ENCODE assay signal across 15 cellular contexts in the genomic region with DNA sequence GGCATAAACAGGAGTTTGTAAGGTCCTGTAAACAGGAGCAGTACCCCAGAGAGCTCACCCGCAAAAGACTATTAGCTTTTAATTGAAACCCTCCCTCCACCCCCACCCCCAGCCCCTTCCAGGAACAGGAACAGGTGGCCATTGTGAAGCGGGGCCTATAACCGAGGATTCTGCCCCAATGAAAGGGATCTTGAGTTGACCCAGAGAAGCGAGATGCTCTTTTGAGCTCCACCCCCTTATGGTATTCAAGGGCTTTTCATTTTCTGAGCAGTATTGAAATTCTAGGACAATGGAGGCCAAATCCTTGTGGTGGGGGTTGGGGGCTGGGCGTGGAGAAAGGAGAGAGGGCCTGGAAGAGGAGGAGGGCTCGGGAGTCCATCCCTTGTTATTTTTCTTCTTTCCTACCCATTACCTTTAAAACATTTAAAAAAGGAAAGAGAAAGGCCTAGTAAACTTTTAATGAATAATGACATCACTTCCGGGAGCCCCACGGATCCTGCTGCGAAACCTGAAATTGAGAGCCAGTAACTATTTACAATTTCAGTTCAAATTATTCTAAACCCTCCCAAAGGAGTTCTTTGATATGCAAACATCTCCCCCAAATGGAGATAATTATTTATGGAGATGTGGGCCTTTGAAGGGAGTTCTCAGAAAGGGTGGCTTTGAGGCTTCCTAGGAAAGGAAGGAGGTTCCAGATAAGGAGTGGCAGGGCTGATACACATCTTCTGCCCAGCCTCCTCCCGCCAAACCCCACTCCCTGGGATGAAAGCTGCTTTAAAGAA. TPM values are rescaled to one million over a fixed set of nuclear protein-coding genes. Genes with fewer than 3 reads are reported as not detected.
DNase-seq lines count a peak whose midpoint lies in the region; ATAC-seq and TF ChIP-seq lines count a peak whose summit lies in the region.
"Had no signal": no experiment of that assay in that cellular context is flagged by ENCODE, and none has a peak within 500 bp of the region (broad histone marks: within the 10 kb centered on the region; RNA-seq: fewer than 3 reads in every experiment).

No MANE protein-coding gene starts in this region.

- intact Hi-C loops in stomach (cut with DNase I; ENCODE audit: low total_unique reads) = no loop called here
- intact Hi-C loops in body of pancreas (cut with DNase I) = no loop called here

- no peaks in the 10 kb centered on the region for H3K36me3 ChIP-seq in HUES64 (ENCODE audit: insufficient read depth, low read length)
- no peaks in the 10 kb centered on the region for H3K36me3 ChIP-seq in stomach
- H3K36me3 ChIP-seq in body of pancreas (replicated peaks in 1 of 2; ENCODE audit: insufficient read depth in 1 of 2, low read depth in 2 of 2) = no peaks in the 10 kb centered on the region
- H3K36me3 ChIP-seq: upper lobe of right lung had no signal

- DNase-seq in activated T-cell treated with anti-CD3 and anti-CD28 coated beads, Interleukin-2, amount 50 U/mL, for 24 hours = no peak
- DNase-seq in activated T-cell treated with anti-CD3 and anti-CD28 coated beads for 4 hours (no peak), erythroblast (lab: John Stamatoyannopoulos, UW) (peak; percentile 15 to 24), nephron progenitor cell (no peak), stomach (no peak), body of pancreas (no peak)
- DNase-seq in effector CD8-positive, alpha-beta T cell (lab: John Stamatoyannopoulos, UW) = no peak
- DNase-seq: amniotic stem cell; CD8-positive, alpha-beta memory T cell; HFFc6; NCI-H1105; NCI-H774; upper lobe of right lung had no signal

- peaks cover 2% of the 10 kb centered on the region for H3K9me3 Mint-ChIP-seq in activated T-cell treated with anti-CD3 and anti-CD28 coated beads, Interleukin-2, amount 50 U/mL, for 24 hours
- H3K9me3 Mint-ChIP-seq in nephron progenitor cell = no peaks in the 10 kb centered on the region
- H3K9me3 Mint-ChIP-seq: CD8-positive, alpha-beta memory T cell; HFFc6 had no signal

- no peak for TF ChIP-seq POLR2A in erythroblast (IDR thresholded peaks at IDR 0.05; ENCODE audit: low read length)
- no peak for TF ChIP-seq POLR2A in stomach (IDR thresholded peaks at IDR 0.05)
- TF ChIP-seq POLR2A in body of pancreas (IDR thresholded peaks at IDR 0.05) = no peak

- peaks cover 53% of the 10 kb centered on the region for H3K4me1 ChIP-seq in HUES64 (ENCODE audit: insufficient read depth, low read length)
- H3K4me1 ChIP-seq in stomach = peaks cover 0 to 10% (median 0%) of the 10 kb centered on the region in 4 donors
- H3K4me1 ChIP-seq in body of pancreas = no peaks in the 10 kb centered on the region

- H3K4me3 ChIP-seq in HUES64 (ENCODE audit: low read length) = peak overlapping the region; percentile 43
- no peak overlapping the region for H3K4me3 ChIP-seq in stomach
- no peak overlapping the region for H3K4me3 ChIP-seq in body of pancreas
- H3K4me3 ChIP-seq: GM12878, upper lobe of right lung had no signal

- H3K9me3 ChIP-seq in HUES64 (ENCODE audit: insufficient read depth, low read depth, low read length) (no peaks in the 10 kb centered on the region), stomach (no peaks in the 10 kb centered on the region), body of pancreas (no peaks in the 10 kb centered on the region)
- H3K9me3 ChIP-seq: upper lobe of right lung had no signal

- H3K4me3 Mint-ChIP-seq in activated T-cell treated with anti-CD3 and anti-CD28 coated beads, Interleukin-2, amount 50 U/mL, for 24 hours = no peak overlapping the region
- peak overlapping the region; percentile 58 for H3K4me3 Mint-ChIP-seq in nephron progenitor cell
- H3K4me3 Mint-ChIP-seq: HFFc6 had no signal

- peak overlapping the region; percentile 60; the same call in 1 of the 2 replicates for H3K9ac ChIP-seq in HUES64 (ENCODE audit: low read depth, low read length)

- H3K27ac Mint-ChIP-seq in activated T-cell treated with anti-CD3 and anti-CD28 coated beads, Interleukin-2, amount 50 U/mL, for 24 hours = peak overlapping the region; percentile 59
- H3K27ac Mint-ChIP-seq in nephron progenitor cell = peak overlapping the region; percentile 93

- H3K27ac ChIP-seq in HUES64 (ENCODE audit: low read depth, low read length) (peak overlapping the region; percentile 84), stomach (peak overlapping the region in 2 of 5 donors; percentile 7 to 14), body of pancreas (no peak overlapping the region)
- H3K27ac ChIP-seq: upper lobe of right lung had no signal

- H3K4me1 Mint-ChIP-seq in activated T-cell treated with anti-CD3 and anti-CD28 coated beads, Interleukin-2, amount 50 U/mL, for 24 hours (ENCODE audit: low read depth) = peaks cover 89% of the 10 kb centered on the region
- H3K4me1 Mint-ChIP-seq in nephron progenitor cell = peaks cover 89% of the 10 kb centered on the region

- no peak for TF ChIP-seq EP300 in stomach (IDR thresholded peaks at IDR 0.05)

- H3K36me3 Mint-ChIP-seq in activated T-cell treated with anti-CD3 and anti-CD28 coated beads, Interleukin-2, amount 50 U/mL, for 24 hours (ENCODE audit: low read depth) = peaks cover 12% of the 10 kb centered on the region
- H3K36me3 Mint-ChIP-seq in nephron progenitor cell (ENCODE audit: low read depth) = peaks cover 33% of the 10 kb centered on the region

- no peak for ATAC-seq in body of pancreas
- ATAC-seq: GM12878 had no signal

- 5% methylated on average over 9 of the region's 10 CpGs for WGBS in HUES64
- WGBS in stomach, 5 donors = 72 to 82% (median 80%) methylated on average over 9 to 10 of the region's 10 CpGs
- WGBS in body of pancreas, 2 donors = 77% methylated on average over 10 of the region's 10 CpGs

- TF ChIP-seq CTCF in nephron progenitor cell (IDR thresholded peaks at IDR 0.05) = no peak
- no peak for TF ChIP-seq CTCF in stomach (IDR thresholded peaks at IDR 0.05)
- TF ChIP-seq CTCF in body of pancreas (IDR thresholded peaks at IDR 0.05) = no peak

- H3K27me3 Mint-ChIP-seq in activated T-cell treated with anti-CD3 and anti-CD28 coated beads, Interleukin-2, amount 50 U/mL, for 24 hours = no peaks in the 10 kb centered on the region
- peaks cover 8% of the 10 kb centered on the region for H3K27me3 Mint-ChIP-seq in nephron progenitor cell (ENCODE audit: low read depth, poor library complexity)
- H3K27me3 Mint-ChIP-seq: CD8-positive, alpha-beta memory T cell had no signal

- H3K27me3 ChIP-seq in HUES64 (ENCODE audit: insufficient read depth, low read length) = no peaks in the 10 kb centered on the region; the same call in 1 of the 2 replicates
- H3K27me3 ChIP-seq in stomach = no peaks in the 10 kb centered on the region
- no peaks in the 10 kb centered on the region for H3K27me3 ChIP-seq in body of pancreas

RNA-seq across cellular contexts. Expression of a gene that starts 30.5 kb away (rescaled TPM):
- 5.8 TPM for polyA plus RNA-seq in HUES64 (2013, experiment 1 of 2)
- 5.2 TPM for polyA plus RNA-seq in HUES64 (2013, experiment 2 of 2)
- total RNA-seq in stomach = 1 to 10 TPM in 3 of 5 donors, not detected in 2; 1.7 to 3.6 (median 2.6) TPM
- polyA plus RNA-seq in stomach = 1 to 10 TPM in 2 of 3 donors, under 1 TPM in 1; 0.81 to 1.5 (median 1.2) TPM
- 1 to 10 TPM in 1 of 2 donors, under 1 TPM in 1; 0.99 to 1.6 TPM for total RNA-seq in body of pancreas

Comparison
In these comparisons a context has a peak if more than half of its experiments do, and no peak if none do; other contexts are left out.
1. DNase-seq: peak in erythroblast (2 of 2); none in activated T-cell treated with anti-CD3 and anti-CD28 coated beads, Interleukin-2, amount 50 U/mL, for 24 hours (single experiment), activated T-cell treated with anti-CD3 and anti-CD28 coated beads for 4 hours (single experiment), nephron progenitor cell (single experiment), stomach (single experiment), effector CD8-positive, alpha-beta T cell (single experiment) and body of pancreas (0 of 4).